23 cellular contexts compared by ENCODE assay signal in the genomic region with DNA sequence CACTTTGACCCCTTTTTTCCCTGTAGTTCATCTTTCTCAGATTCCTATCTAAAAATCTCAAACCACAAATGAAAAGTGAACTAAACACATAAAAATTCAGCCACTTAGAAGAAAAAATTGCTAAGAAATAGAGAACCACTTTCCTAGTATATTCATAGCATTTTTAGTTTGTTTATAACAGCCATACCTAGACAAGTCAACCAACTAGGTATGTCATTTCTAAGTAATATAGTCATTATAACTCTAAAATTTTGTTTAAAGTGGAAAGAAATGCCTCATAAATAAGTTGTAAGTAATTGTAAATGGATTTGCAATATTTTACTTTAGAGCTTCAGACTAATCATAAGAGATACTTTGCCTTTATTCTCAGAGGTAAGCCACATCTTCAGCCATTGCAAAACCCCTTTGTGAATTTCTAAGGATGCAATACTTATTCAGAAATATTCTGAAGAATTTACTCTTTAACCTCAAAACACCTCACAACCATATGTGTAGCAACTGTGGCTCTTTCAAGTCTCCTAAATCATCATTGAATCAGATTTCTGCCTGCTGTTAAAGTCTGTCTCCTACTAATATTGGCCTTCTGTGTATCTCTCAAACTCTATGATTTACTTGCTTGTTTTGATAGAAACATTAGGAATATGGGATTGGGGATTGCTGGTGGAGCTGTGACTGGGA. TPM values are rescaled to one million over a fixed set of nuclear protein-coding genes. Genes with fewer than 3 reads are reported as not detected.
DNase-seq lines count a peak whose midpoint lies in the region; ATAC-seq, FAIRE-seq and TF ChIP-seq lines count a peak whose summit lies in the region.
"Had no signal": no experiment of that assay in that cellular context is flagged by ENCODE, and none has a peak within 500 bp of the region (broad histone marks: within the 10 kb centered on the region; RNA-seq: fewer than 3 reads in every experiment).

No MANE protein-coding gene starts in this region.

- H3K36me3 ChIP-seq in osteoblast (ENCODE audit: insufficient read depth, low read length) = no peaks in the 10 kb centered on the region

- H3K27ac ChIP-seq in osteoblast (ENCODE audit: low read depth, low read length) = no peak overlapping the region
- H3K27ac ChIP-seq: esophagus squamous epithelium, parathyroid adenoma, transverse colon had no signal

- H2AFZ ChIP-seq in osteoblast (ENCODE audit: low read length) = no peak overlapping the region
- H2AFZ ChIP-seq: parathyroid adenoma had no signal

- FAIRE-seq in G401.6 (lab: Jason Lieb, UNC) = peak; percentile 76

- no peaks in the 10 kb centered on the region for H3K27me3 ChIP-seq in osteoblast (ENCODE audit: insufficient read depth, low read length)
- H3K27me3 ChIP-seq: esophagus squamous epithelium, right lobe of liver, transverse colon had no signal

- peaks cover 17% of the 10 kb centered on the region for H3K4me1 ChIP-seq in osteoblast (ENCODE audit: insufficient read depth, low read length)
- H3K4me1 ChIP-seq: parathyroid adenoma had no signal

- H3K4me1 Mint-ChIP-seq in activated T-cell treated with anti-CD3 and anti-CD28 coated beads, Interleukin-2, amount 50 U/mL, for 72 hours (ENCODE audit: low read depth) = peaks cover 77% of the 10 kb centered on the region
- peaks cover 51% of the 10 kb centered on the region for H3K4me1 Mint-ChIP-seq in activated T-helper 17 cell treated with anti-CD3 and anti-CD28 coated beads, Interleukin-2, amount 50 U/mL, for 72 hours

- peak overlapping the region in 1 of 2 donors; percentile 71 for H3K4me3 Mint-ChIP-seq in activated T-cell treated with anti-CD3 and anti-CD28 coated beads, Interleukin-2, amount 50 U/mL, for 72 hours
- H3K4me3 Mint-ChIP-seq in activated T-helper 17 cell treated with anti-CD3 and anti-CD28 coated beads, Interleukin-2, amount 50 U/mL, for 72 hours = peak overlapping the region; percentile 74

- peaks cover 70% of the 10 kb centered on the region for H3K79me2 ChIP-seq in osteoblast (ENCODE audit: insufficient read depth, low read length)

- no peaks in the 10 kb centered on the region for H3K9me3 ChIP-seq in osteoblast (ENCODE audit: low read depth, low read length)
- H3K9me3 ChIP-seq: esophagus squamous epithelium, right lobe of liver, transverse colon had no signal

- no peak overlapping the region for H3K4me3 ChIP-seq in osteoblast (ENCODE audit: insufficient read depth, low read length)
- H3K4me3 ChIP-seq: esophagus squamous epithelium, right lobe of liver, transverse colon had no signal

- peaks cover 28 to 59% of the 10 kb centered on the region in 2 donors for H3K36me3 Mint-ChIP-seq in activated T-cell treated with anti-CD3 and anti-CD28 coated beads, Interleukin-2, amount 50 U/mL, for 72 hours (ENCODE audit: insufficient read depth in 2 of 2)
- peaks cover 100% of the 10 kb centered on the region for H3K36me3 Mint-ChIP-seq in activated T-helper 17 cell treated with anti-CD3 and anti-CD28 coated beads, Interleukin-2, amount 50 U/mL, for 72 hours (ENCODE audit: low read depth)

- H3K27me3 Mint-ChIP-seq in activated T-cell treated with anti-CD3 and anti-CD28 coated beads, Interleukin-2, amount 50 U/mL, for 72 hours (ENCODE audit: low read depth) = no peaks in the 10 kb centered on the region
- H3K27me3 Mint-ChIP-seq in activated T-helper 17 cell treated with anti-CD3 and anti-CD28 coated beads, Interleukin-2, amount 50 U/mL, for 72 hours = no peaks in the 10 kb centered on the region
- H3K27me3 Mint-ChIP-seq: CD8-positive, alpha-beta memory T cell had no signal

- H4K20me1 ChIP-seq in osteoblast (ENCODE audit: insufficient read depth, low read length) = peaks cover 31% of the 10 kb centered on the region

- no peaks in the 10 kb centered on the region for H3K9me3 Mint-ChIP-seq in activated T-cell treated with anti-CD3 and anti-CD28 coated beads, Interleukin-2, amount 50 U/mL, for 72 hours
- H3K9me3 Mint-ChIP-seq in activated T-helper 17 cell treated with anti-CD3 and anti-CD28 coated beads, Interleukin-2, amount 50 U/mL, for 72 hours = no peaks in the 10 kb centered on the region
- H3K9me3 Mint-ChIP-seq: CD8-positive, alpha-beta memory T cell had no signal

- H3K4me2 ChIP-seq in osteoblast (ENCODE audit: insufficient read depth, low read length) = no peak overlapping the region

- no peak for DNase-seq in activated T-cell treated with anti-CD3 and anti-CD28 coated beads, Interleukin-2, amount 50 U/mL, for 72 hours
- DNase-seq in activated T-cell treated with anti-CD3 and anti-CD28 coated beads, Interleukin-2, amount 50 U/mL, for 1 hour = no peak
- DNase-seq in osteoblast (ENCODE audit: insufficient read length, low spot score, missing footprints) (peak; percentile 65), epidermal melanocyte (ENCODE audit: insufficient read length, low spot score) (no peak)
- DNase-seq: activated CD4-positive, alpha-beta T cell treated with anti-CD3 and anti-CD28 coated beads, Interleukin-2, amount 50 U/mL, for 48 hours; anterior cingulate cortex; CD8-positive, alpha-beta memory T cell; central memory CD4-positive, alpha-beta T cell; DMS53; esophagus squamous epithelium; NCI-H146; NCI-H2227 treated with DMSO at 0.1 percent for 48 hours; NCI-H748 treated with DMSO at 0.1 percent for 48 hours; OCI-M1; right lobe of liver; Right ventricle myocardium superior; stimulated activated naive CD4-positive, alpha-beta T cell; transverse colon had no signal

- peak; percentile 79 to 81 for ATAC-seq in activated T-cell treated with anti-CD3 and anti-CD28 coated beads, Interleukin-2, amount 50 U/mL, for 72 hours (replicated peaks in 1 of 2)
- ATAC-seq in activated T-helper 17 cell treated with anti-CD3 and anti-CD28 coated beads, Interleukin-2, amount 50 U/mL, for 72 hours (replicated peaks) = peak; percentile 73
- ATAC-seq in esophagus mucosa (no peak), HG02588 (IDR thresholded peaks at IDR 0.05; ENCODE audit: unreplicated experiment) (no peak)

- TF ChIP-seq CTCF in osteoblast (IDR thresholded peaks at IDR 0.05; ENCODE audit: extremely low read depth, low read depth, low read length) = no peak

- H3K27ac Mint-ChIP-seq in activated T-cell treated with anti-CD3 and anti-CD28 coated beads, Interleukin-2, amount 50 U/mL, for 72 hours = peak overlapping the region; percentile 88
- H3K27ac Mint-ChIP-seq in activated T-helper 17 cell treated with anti-CD3 and anti-CD28 coated beads, Interleukin-2, amount 50 U/mL, for 72 hours = peak overlapping the region; percentile 79

RNA-seq across cellular contexts. Expression of a gene that starts 6.9 kb away (rescaled TPM):
- 1 to 10 TPM; 5.4 to 7.2 TPM for total RNA-seq in activated T-cell treated with anti-CD3 and anti-CD28 coated beads, Interleukin-2, amount 50 U/mL, for 72 hours
- 10 to 100 TPM; 16.0 to 16.4 TPM for total RNA-seq in activated T-helper 17 cell treated with anti-CD3 and anti-CD28 coated beads, Interleukin-2, amount 50 U/mL, for 72 hours
- total RNA-seq in osteoblast (3.5 and 3.6 TPM in 2 replicates), esophagus mucosa (1.1 TPM)

Comparison
In these comparisons a context has a peak if more than half of its experiments do, and no peak if none do; other contexts are left out.
1. ATAC-seq: peak in activated T-cell treated with anti-CD3 and anti-CD28 coated beads, Interleukin-2, amount 50 U/mL, for 72 hours (2 of 2) and activated T-helper 17 cell treated with anti-CD3 and anti-CD28 coated beads, Interleukin-2, amount 50 U/mL, for 72 hours (single experiment); none in esophagus mucosa (single experiment) and HG02588 (single experiment).